Comparison of ENCODE assay signal across 1 cellular context in the genomic region with DNA sequence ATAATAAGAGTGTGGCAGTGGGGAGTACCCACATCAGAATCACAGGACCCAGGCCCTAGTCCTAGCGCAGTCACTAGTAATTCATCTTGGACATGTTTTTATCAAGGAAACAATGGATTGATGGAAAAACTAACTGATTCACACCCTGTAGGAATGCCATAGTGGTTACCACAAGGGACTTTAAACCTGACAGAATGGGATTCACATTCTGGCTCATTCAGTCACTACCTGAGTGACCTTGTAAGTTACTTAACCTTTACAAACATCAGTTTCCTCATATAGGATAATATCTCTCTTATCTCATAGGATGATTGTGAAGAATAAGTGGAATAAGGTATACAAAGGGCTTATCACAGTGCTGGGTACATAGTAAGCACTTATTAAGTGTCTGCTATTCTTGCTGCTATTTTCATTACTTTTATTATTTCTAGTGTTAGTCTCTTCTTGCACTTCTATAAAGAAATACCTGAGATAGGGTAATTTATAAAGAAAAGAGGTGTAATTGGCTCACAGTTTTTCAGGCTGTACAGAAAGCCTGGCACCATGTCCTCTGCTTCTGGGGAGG.
TF ChIP-seq lines count a peak whose summit lies in the region.

No MANE protein-coding gene starts in this region.

TF ChIP-seq in HepG2, 621 proteins besides CTCF, POLR2A, EP300 and RAD21 (continued from another document):
- TF ChIP-seq HOMEZ (CRISPR knock-in tag; IDR thresholded peaks at IDR 0.05; ENCODE audit: low read depth) (peak; percentile 44; the same call in 1 of the 2 replicates), ZNF850 (CRISPR knock-in tag; conservative IDR thresholded peaks at IDR 0.05) (no peak), NCOA2 (CRISPR knock-in tag; IDR thresholded peaks at IDR 0.05) (0 out of 2 replicates have a peak, but pooled peaks have one; percentile 42), SOX6 (IDR thresholded peaks at IDR 0.05) (no peak), SOX6 (CRISPR knock-in tag; IDR thresholded peaks at IDR 0.05) (peak; percentile 70), TEAD3 (CRISPR knock-in tag; optimal IDR thresholded peaks at IDR 0.05; ENCODE audit: borderline replicate concordance) (peak; percentile 16), HNRNPK (IDR thresholded peaks at IDR 0.05; ENCODE audit: low read depth, low read length, poor library complexity, severe bottlenecking) (no peak), ZNF644 (CRISPR knock-in tag; IDR thresholded peaks at IDR 0.05; ENCODE audit: low read depth) (peak; percentile 81), HNRNPL (IDR thresholded peaks at IDR 0.05; ENCODE audit: low read depth, low read length) (no peak), SOX5 (CRISPR knock-in tag; IDR thresholded peaks at IDR 0.05; ENCODE audit: borderline replicate concordance) (peak; percentile 68; the same call in 1 of the 2 replicates), SOX13 (IDR thresholded peaks at IDR 0.05) (no peak), SOX13 (CRISPR knock-in tag; conservative IDR thresholded peaks at IDR 0.05 in 1 of 2, IDR thresholded peaks at IDR 0.05 in 1 of 2) (peak in 1 of 2 experiments; percentile 80; a peak in 2 of 4 replicates), MXD1 (CRISPR knock-in tag; IDR thresholded peaks at IDR 0.05) (no peak), ZBTB20 (CRISPR knock-in tag; IDR thresholded peaks at IDR 0.05; ENCODE audit: borderline replicate concordance, low read depth) (0 out of 2 replicates have a peak, but pooled peaks have one; percentile 23)
- TF ChIP-seq, protein P1, sequence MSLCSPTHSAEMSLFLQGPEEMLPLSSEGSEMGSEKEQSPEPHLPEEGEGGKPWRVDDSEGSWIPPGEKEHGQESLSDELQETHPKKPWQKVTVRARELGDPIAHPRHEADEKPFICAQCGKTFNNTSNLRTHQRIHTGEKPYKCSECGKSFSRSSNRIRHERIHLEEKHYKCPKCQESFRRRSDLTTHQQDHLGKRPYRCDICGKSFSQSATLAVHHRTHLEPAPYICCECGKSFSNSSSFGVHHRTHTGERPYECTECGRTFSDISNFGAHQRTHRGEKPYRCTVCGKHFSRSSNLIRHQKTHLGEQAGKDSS (CRISPR knock-in tag; IDR thresholded peaks at IDR 0.05; ENCODE audit: borderline replicate concordance, low read depth) = no peak
- TF ChIP-seq, protein P2, sequence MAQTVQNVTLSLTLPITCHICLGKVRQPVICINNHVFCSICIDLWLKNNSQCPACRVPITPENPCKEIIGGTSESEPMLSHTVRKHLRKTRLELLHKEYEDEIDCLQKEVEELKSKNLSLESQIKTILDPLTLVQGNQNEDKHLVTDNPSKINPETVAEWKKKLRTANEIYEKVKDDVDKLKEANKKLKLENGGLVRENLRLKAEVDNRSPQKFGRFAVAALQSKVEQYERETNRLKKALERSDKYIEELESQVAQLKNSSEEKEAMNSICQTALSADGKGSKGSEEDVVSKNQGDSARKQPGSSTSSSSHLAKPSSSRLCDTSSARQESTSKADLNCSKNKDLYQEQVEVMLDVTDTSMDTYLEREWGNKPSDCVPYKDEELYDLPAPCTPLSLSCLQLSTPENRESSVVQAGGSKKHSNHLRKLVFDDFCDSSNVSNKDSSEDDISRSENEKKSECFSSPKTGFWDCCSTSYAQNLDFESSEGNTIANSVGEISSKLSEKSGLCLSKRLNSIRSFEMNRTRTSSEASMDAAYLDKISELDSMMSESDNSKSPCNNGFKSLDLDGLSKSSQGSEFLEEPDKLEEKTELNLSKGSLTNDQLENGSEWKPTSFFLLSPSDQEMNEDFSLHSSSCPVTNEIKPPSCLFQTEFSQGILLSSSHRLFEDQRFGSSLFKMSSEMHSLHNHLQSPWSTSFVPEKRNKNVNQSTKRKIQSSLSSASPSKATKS (CRISPR knock-in tag; IDR thresholded peaks at IDR 0.05) = no peak
- TF ChIP-seq, protein P3, sequence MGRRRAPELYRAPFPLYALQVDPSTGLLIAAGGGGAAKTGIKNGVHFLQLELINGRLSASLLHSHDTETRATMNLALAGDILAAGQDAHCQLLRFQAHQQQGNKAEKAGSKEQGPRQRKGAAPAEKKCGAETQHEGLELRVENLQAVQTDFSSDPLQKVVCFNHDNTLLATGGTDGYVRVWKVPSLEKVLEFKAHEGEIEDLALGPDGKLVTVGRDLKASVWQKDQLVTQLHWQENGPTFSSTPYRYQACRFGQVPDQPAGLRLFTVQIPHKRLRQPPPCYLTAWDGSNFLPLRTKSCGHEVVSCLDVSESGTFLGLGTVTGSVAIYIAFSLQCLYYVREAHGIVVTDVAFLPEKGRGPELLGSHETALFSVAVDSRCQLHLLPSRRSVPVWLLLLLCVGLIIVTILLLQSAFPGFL (CRISPR knock-in tag; IDR thresholded peaks at IDR 0.05) = no peak
